26 cellular contexts compared by ENCODE assay signal in the genomic region with DNA sequence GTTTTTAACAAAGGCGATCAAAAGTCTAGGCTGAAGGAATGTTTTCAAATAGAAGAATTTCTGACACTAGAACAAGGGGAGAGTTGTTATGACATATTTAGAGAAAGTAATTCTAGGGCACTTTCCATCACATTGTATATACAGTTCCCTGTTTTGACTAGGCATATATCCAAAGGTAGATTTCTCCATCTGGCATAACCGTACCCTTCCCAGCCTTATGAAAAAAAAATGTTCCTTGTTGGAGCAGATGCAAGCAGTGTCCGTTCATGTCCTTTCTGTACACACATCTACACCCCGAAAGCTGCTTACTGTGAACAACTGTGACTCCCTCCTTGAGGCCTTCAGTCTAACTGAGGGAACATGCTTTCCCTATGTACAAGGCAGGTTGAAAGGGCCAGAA.
"Had no signal": no experiment of that assay in that cellular context is flagged by ENCODE, and none has a peak within 500 bp of the region (broad histone marks: within the 10 kb centered on the region; RNA-seq: fewer than 3 reads in every experiment).

No MANE protein-coding gene starts in this region.

- H3K9me3 ChIP-seq: adrenal gland, body of pancreas had no signal

- H3K36me3 ChIP-seq: adrenal gland had no signal

- H3K27me3 ChIP-seq: adrenal gland, body of pancreas, dorsolateral prefrontal cortex had no signal

- H3K4me3 ChIP-seq: adrenal gland, body of pancreas, coronary artery, dorsolateral prefrontal cortex had no signal

- DNase-seq: activated CD4-positive, alpha-beta memory T cell treated with anti-CD3 and anti-CD28 coated beads for 36 hours; activated CD4-positive, alpha-beta T cell treated with anti-CD3 and anti-CD28 coated beads for 36 hours; activated CD4-positive, alpha-beta T cell treated with anti-CD3 and anti-CD28 coated beads, Interleukin-2, amount 10 ng/mL, durations not matched to agents 24 days and 14 days; activated CD4-positive, CD25-positive, alpha-beta regulatory T cell; activated CD4-positive, CD25-positive, alpha-beta regulatory T cell treated with anti-CD3 and anti-CD28 coated beads, Interleukin-2, amount 50 U/mL, for 72 hours; activated CD8-positive, alpha-beta memory T cell treated with anti-CD3 and anti-CD28 coated beads, Interleukin-2, amount 10 ng/mL, durations not matched to agents 7 days and 5 days; activated CD8-positive, alpha-beta memory T cell treated with anti-CD3 and anti-CD28 coated beads, Interleukin-2, amount 50 U/mL, for 4 hours; activated CD8-positive, alpha-beta T cell treated with anti-CD3 and anti-CD28 coated beads, Interleukin-2, amount 10 ng/mL, durations not matched to agents 7 days and 5 days; activated effector memory CD4-positive, alpha-beta T cell treated with anti-CD3 and anti-CD28 coated beads, Interleukin-2, amount 50 U/mL, for 16 hours; activated naive CD4-positive, alpha-beta T cell treated with anti-CD3 and anti-CD28 coated beads for 36 hours; activated naive CD8-positive, alpha-beta T cell treated with anti-CD3 and anti-CD28 coated beads for 36 hours; activated naive CD8-positive, alpha-beta T cell treated with anti-CD3 and anti-CD28 coated beads, Interleukin-2, amount 50 U/mL, for 24 hours; activated T-cell treated with anti-CD3 and anti-CD28 coated beads, Interleukin-2, amount 50 U/mL, for 1 hour; activated T-cell treated with anti-CD3 and anti-CD28 coated beads, Interleukin-2, amount 50 U/mL, for 48 hours; adrenal gland; amygdala; aorta; body of pancreas; cerebellar nuclear complex; effector memory CD4-positive, alpha-beta T cell; endodermal cell; foreskin fibroblast; head of caudate nucleus; T-helper 2 cell had no signal

- H3K27ac ChIP-seq: adrenal gland, body of pancreas, coronary artery, dorsolateral prefrontal cortex had no signal

- H3K4me1 ChIP-seq: adrenal gland, body of pancreas had no signal
